ENCODE assay signal across 8 cellular contexts in genomic region chr9:120875643-120875953, GRCh38. TPM values are rescaled to one million over a fixed set of nuclear protein-coding genes. Genes with fewer than 3 reads are reported as not detected.
A peak's percentile ranks its signal among the peaks of the same experiment; 100 is the strongest.
DNase-seq lines count a peak whose midpoint lies in the region; ATAC-seq, FAIRE-seq and TF ChIP-seq lines count a peak whose summit lies in the region.

No MANE protein-coding gene starts in this region.

- ATAC-seq in Panc1 (no peak; the same call in 1 of the 2 replicates), HG02759 (IDR thresholded peaks at IDR 0.05; ENCODE audit: unreplicated experiment) (no peak), GM18858 (IDR thresholded peaks at IDR 0.05; ENCODE audit: unreplicated experiment) (no peak)

- H3K4me3 ChIP-seq in Panc1 (ENCODE audit: low read depth in 2 of 2, low read length in 2 of 2) (peak overlapping the region; percentile 57 to 68), endothelial cell of umbilical vein (replicated peaks in 1 of 3; ENCODE audit: insufficient read depth in 1 of 3, low read depth in 1 of 3, low read length in 3 of 3) (peak overlapping the region; percentile 66 to 86 (median 70))

- no peaks in the 10 kb centered on the region for H3K9me3 Mint-ChIP-seq in progenitor cell of endocrine pancreas (ENCODE audit: low read depth)

- H4K20me1 ChIP-seq in endothelial cell of umbilical vein (replicated peaks; ENCODE audit: control insufficient read depth, extremely low read depth, insufficient read depth, low read length) = no peaks in the 10 kb centered on the region

- intact Hi-C loops in Panc1 (cut with micrococcal nuclease; ENCODE audit: unreplicated experiment) = loop anchor here (5.0 kb wide), 1 partner anchor 52 kb away; the partner anchor contains the start of gene TRAF1
- intact Hi-C loops in endothelial cell of umbilical vein (cut with micrococcal nuclease) = loop anchor here (5.0 kb wide), 1 partner anchor 107 kb away; no protein-coding TSS in a partner anchor

- H3K79me2 ChIP-seq in endothelial cell of umbilical vein (ENCODE audit: control insufficient read depth, insufficient read depth, low read length) = peaks cover 20% of the 10 kb centered on the region

- no peaks in the 10 kb centered on the region for H3K9me1 ChIP-seq in endothelial cell of umbilical vein (replicated peaks; ENCODE audit: control insufficient read depth, extremely low read depth, insufficient read depth, low read length)

- POLR2A ChIA-PET in Panc1 (lab: Charles Lee) (no interaction called here), endothelial cell of umbilical vein (lab: Charles Lee) (no interaction called here)

- H3K9me3 ChIP-seq in ES-I3 (ENCODE audit: control insufficient read depth, insufficient read depth, low read length) (no peaks in the 10 kb centered on the region; the same call in 1 of the 2 replicates), Panc1 (ENCODE audit: control insufficient read depth, insufficient read depth, low read depth, low read length) (no peaks in the 10 kb centered on the region), endothelial cell of umbilical vein (replicated peaks; ENCODE audit: control insufficient read depth, insufficient read depth, low read length) (no peaks in the 10 kb centered on the region)

- H3K4me1 Mint-ChIP-seq in progenitor cell of endocrine pancreas (ENCODE audit: low read depth) = peaks cover 14% of the 10 kb centered on the region

- DNase-seq in Panc1 (ENCODE audit: low read depth, low spot score) = no peak
- DNase-seq in endothelial cell of umbilical vein (ENCODE audit: low read depth, low spot score) = no peak
- DNase-seq in progenitor cell of endocrine pancreas (ENCODE audit: low spot score, unreplicated experiment) = no peak
- DNase-seq in NK-92 treated with Interleukin-12 subunit alpha and Interleukin-12 subunit beta, amount 100 ng/mL, for 24 hours (lab: John Stamatoyannopoulos, UW) = no peak
- no peak for DNase-seq in COLO668 (lab: John Stamatoyannopoulos, UW; ENCODE audit: unreplicated experiment)

- peak overlapping the region; percentile 63 for H3K27ac Mint-ChIP-seq in progenitor cell of endocrine pancreas

- FAIRE-seq in endothelial cell of umbilical vein (lab: Jason Lieb, UNC) = peak; percentile 54

- H3K9ac ChIP-seq in ES-I3 (ENCODE audit: low read depth, low read length) (peak overlapping the region; percentile 56), endothelial cell of umbilical vein (replicated peaks; ENCODE audit: extremely low read depth, insufficient read depth, low read length) (peak overlapping the region; percentile 59)

- H3K4me2 ChIP-seq in endothelial cell of umbilical vein (ENCODE audit: insufficient read depth, low read length) = peak overlapping the region; percentile 36

- peak overlapping the region; percentile 65 for H3K4me3 Mint-ChIP-seq in progenitor cell of endocrine pancreas (ENCODE audit: low read depth)

- H3K36me3 ChIP-seq in ES-I3 (ENCODE audit: insufficient read depth, low read length) (peaks cover 7% of the 10 kb centered on the region; the same call in 1 of the 2 replicates), Panc1 (ENCODE audit: control insufficient read depth, insufficient read depth, low read length) (peaks cover 3% of the 10 kb centered on the region; the same call in 1 of the 2 replicates), endothelial cell of umbilical vein (ENCODE audit: control insufficient read depth in 2 of 2, extremely low read depth in 1 of 2, insufficient read depth in 2 of 2, low read length in 2 of 2) (peaks cover 6 to 10% of the 10 kb centered on the region in 2 experiments)

- dilution Hi-C loops in endothelial cell of umbilical vein (cut with MboI; ENCODE audit: extremely low pct_ligation_motif_present, low sequenced_read_pairs) = no loop called here

- TF ChIP-seq POLR2A in endothelial cell of umbilical vein (IDR thresholded peaks at IDR 0.05; ENCODE audit: low read depth, low read length) = no peak

- TF ChIP-seq CTCF in Panc1 (IDR thresholded peaks at IDR 0.05) (no peak), endothelial cell of umbilical vein (IDR thresholded peaks at IDR 0.05; ENCODE audit: extremely low read depth in 1 of 2, insufficient read depth in 1 of 2, low read depth in 1 of 2, low read length in 2 of 2) (no peak), progenitor cell of endocrine pancreas (IDR thresholded peaks at IDR 0.05; ENCODE audit: unreplicated experiment) (no peak)

- peak overlapping the region; percentile 2 for H2AFZ ChIP-seq in endothelial cell of umbilical vein (ENCODE audit: low read depth, low read length)

- CTCF ChIA-PET in Panc1 (lab: Charles Lee) = no interaction called here
- CTCF ChIA-PET in endothelial cell of umbilical vein (lab: Charles Lee) = no interaction called here

- H3K27ac ChIP-seq in Panc1 (ENCODE audit: low read length) (peak overlapping the region; percentile 94), endothelial cell of umbilical vein (ENCODE audit: insufficient read depth, low read depth, low read length) (peak overlapping the region; percentile 74)

- H3K36me3 Mint-ChIP-seq in progenitor cell of endocrine pancreas (ENCODE audit: insufficient read depth) = peaks cover 1% of the 10 kb centered on the region

- peaks cover 52% of the 10 kb centered on the region for H3K4me1 ChIP-seq in ES-I3 (ENCODE audit: insufficient read depth, low read length)
- peaks cover 38% of the 10 kb centered on the region for H3K4me1 ChIP-seq in Panc1 (ENCODE audit: control insufficient read depth, insufficient read depth, low read length)
- peaks cover 26% of the 10 kb centered on the region for H3K4me1 ChIP-seq in endothelial cell of umbilical vein (ENCODE audit: control insufficient read depth, extremely low read depth, insufficient read depth, low read length)

- peaks cover 33% of the 10 kb centered on the region for H3K27me3 Mint-ChIP-seq in progenitor cell of endocrine pancreas

- H3K27me3 ChIP-seq in Panc1 (ENCODE audit: control insufficient read depth, insufficient read depth, low read length) (no peaks in the 10 kb centered on the region), endothelial cell of umbilical vein (ENCODE audit: control insufficient read depth in 2 of 2, insufficient read depth in 2 of 2, low read length in 2 of 2) (no peaks in the 10 kb centered on the region)

- BruUV-seq in Panc1 (replicated peaks; lab: Mats Ljungman, UMichigan) = TSS peak; percentile 61
- no TSS peak for BruUV-seq in endothelial cell of umbilical vein (replicated peaks; lab: Mats Ljungman, UMichigan)

- in situ Hi-C loops in Panc1 (cut with HindIII; ENCODE audit: low pct_unique_long_range_greater_than_20kb, low sequenced_read_pairs) = no loop called here

TF ChIP-seq in endothelial cell of umbilical vein, 7 proteins besides CTCF, POLR2A, EP300 and RAD21:
- TF ChIP-seq GATA2 (IDR thresholded peaks at IDR 0.05; ENCODE audit: insufficient read depth, insufficient read length, low read depth, low read length) (no peak), MAX (IDR thresholded peaks at IDR 0.05; ENCODE audit: insufficient read depth, insufficient read length) (no peak), EZH2 (IDR thresholded peaks at IDR 0.05; ENCODE audit: borderline replicate concordance, low read depth, low read length, severe bottlenecking) (no peak), POLR2AphosphoS5 (IDR thresholded peaks at IDR 0.05; ENCODE audit: insufficient read depth, low read depth, low read length) (no peak), JUN (IDR thresholded peaks at IDR 0.05; ENCODE audit: borderline replicate concordance, insufficient read depth, insufficient read length, low read depth) (no peak)

RNA-seq across cellular contexts. Expression of gene PHF19, which starts 1.4 kb away (rescaled TPM):
- 91.1 TPM for total RNA-seq in Panc1 (2021; ENCODE audit: unreplicated experiment)
- polyA plus RNA-seq in Panc1 (2012; ENCODE audit: insufficient read length) = 56.2 TPM
- total RNA-seq in endothelial cell of umbilical vein = 138 and 153 TPM in 2 replicates
- polyA plus RNA-seq in endothelial cell of umbilical vein = 101 and 102 TPM in 2 replicates
- 103 and 119 TPM in 2 replicates for polyA plus RNA-seq in endothelial cell of umbilical vein (2011; cell fraction: cytosol; rRNA removed)
- 121 and 131 TPM in 2 replicates for polyA plus RNA-seq in endothelial cell of umbilical vein (2011; cell fraction: nucleus; rRNA removed)
- polyA plus RNA-seq in endothelial cell of umbilical vein (2012) = 83.6 and 113 TPM in 2 replicates
- polyA minus RNA-seq in endothelial cell of umbilical vein = 87.7 and 89.1 TPM in 2 replicates
- polyA minus RNA-seq in endothelial cell of umbilical vein (2011; cell fraction: cytosol; rRNA and poly(A)+ RNA removed) = 67.3 TPM
- 53.8 and 54.3 TPM in 2 replicates for polyA minus RNA-seq in endothelial cell of umbilical vein (2011; cell fraction: nucleus; rRNA and poly(A)+ RNA removed)
- total RNA-seq in progenitor cell of endocrine pancreas = 27.2 and 28.4 TPM in 2 replicates

RNA-seq across cellular contexts. Expression of gene PSMD5, which starts 32.9 kb away (rescaled TPM):
- 53.0 TPM for total RNA-seq in Panc1 (2021; ENCODE audit: unreplicated experiment)
- polyA plus RNA-seq in Panc1 (2012; ENCODE audit: insufficient read length) = 42.9 TPM
- total RNA-seq in endothelial cell of umbilical vein = 62.2 and 70.2 TPM in 2 replicates
- polyA plus RNA-seq in endothelial cell of umbilical vein = 15.9 and 20.4 TPM in 2 replicates
- 24.0 and 25.7 TPM in 2 replicates for polyA plus RNA-seq in endothelial cell of umbilical vein (2011; cell fraction: cytosol; rRNA removed)
- polyA plus RNA-seq in endothelial cell of umbilical vein (2011; cell fraction: nucleus; rRNA removed) = 18.3 and 30.9 TPM in 2 replicates
- polyA plus RNA-seq in endothelial cell of umbilical vein (2012) = 40.2 and 52.5 TPM in 2 replicates
- polyA minus RNA-seq in endothelial cell of umbilical vein = 25.2 and 32.3 TPM in 2 replicates
- polyA minus RNA-seq in endothelial cell of umbilical vein (2011; cell fraction: cytosol; rRNA and poly(A)+ RNA removed) = 33.8 TPM
- polyA minus RNA-seq in endothelial cell of umbilical vein (2011; cell fraction: nucleus; rRNA and poly(A)+ RNA removed) = 16.3 and 21.7 TPM in 2 replicates
- total RNA-seq in progenitor cell of endocrine pancreas = 47.9 and 50.1 TPM in 2 replicates

RNA-seq across cellular contexts. Expression of gene TRAF1, which starts 51.0 kb away (rescaled TPM):
- total RNA-seq in Panc1 (2021; ENCODE audit: unreplicated experiment) (4.7 TPM), endothelial cell of umbilical vein (1.4 and 2.0 TPM in 2 replicates), progenitor cell of endocrine pancreas (6.7 TPM in 2 replicates)
- polyA plus RNA-seq in Panc1 (2012; ENCODE audit: insufficient read length) = 3.7 TPM
- 2.6 and 2.8 TPM in 2 replicates for polyA plus RNA-seq in endothelial cell of umbilical vein
- polyA plus RNA-seq in endothelial cell of umbilical vein (2011; cell fraction: cytosol; rRNA removed) = 1.3 and 2.2 TPM in 2 replicates
- polyA plus RNA-seq in endothelial cell of umbilical vein (2011; cell fraction: nucleus; rRNA removed) = 9.0 and 10.0 TPM in 2 replicates
- 3.1 and 6.9 TPM in 2 replicates for polyA plus RNA-seq in endothelial cell of umbilical vein (2012)
- 2.3 and 2.6 TPM in 2 replicates for polyA minus RNA-seq in endothelial cell of umbilical vein
- 0.31 TPM for polyA minus RNA-seq in endothelial cell of umbilical vein (2011; cell fraction: cytosol; rRNA and poly(A)+ RNA removed)
- polyA minus RNA-seq in endothelial cell of umbilical vein (2011; cell fraction: nucleus; rRNA and poly(A)+ RNA removed) = 3.0 TPM in 2 replicates
